ENCODE assay signal across 8 cellular contexts in the genomic region with DNA sequence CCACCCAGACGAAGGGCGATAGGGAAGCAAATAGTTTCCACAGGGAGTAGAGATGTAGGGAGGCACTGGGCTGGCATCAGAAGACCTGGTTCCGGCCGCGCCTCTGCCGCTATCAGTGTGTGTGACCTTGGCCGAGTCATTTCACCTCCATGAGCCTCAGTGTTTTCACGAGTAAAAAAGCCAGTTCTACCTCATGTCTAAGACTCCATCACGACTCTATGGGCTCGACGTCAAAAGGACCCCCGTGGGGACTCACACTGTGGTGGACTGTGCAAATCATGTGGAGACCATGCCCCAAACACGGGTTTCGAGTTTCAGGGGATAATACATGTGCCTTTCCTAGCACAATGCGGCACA. TPM values are rescaled to one million over a fixed set of nuclear protein-coding genes. Genes with fewer than 3 reads are reported as not detected.
DNase-seq lines count a peak whose midpoint lies in the region; ATAC-seq, FAIRE-seq and TF ChIP-seq lines count a peak whose summit lies in the region.

No MANE protein-coding gene starts in this region.

- no peaks in the 10 kb centered on the region for H3K36me3 Mint-ChIP-seq in activated T-cell treated with anti-CD3 and anti-CD28 coated beads, Interleukin-2, amount 50 U/mL, for 4 hours (ENCODE audit: insufficient read depth)

- no peak for TF ChIP-seq POLR2A in GM12878 (IDR thresholded peaks at IDR 0.05; ENCODE audit: low read depth, low read length)
- no peak for TF ChIP-seq POLR2A in right lobe of liver (IDR thresholded peaks at IDR 0.05)
- no peak for TF ChIP-seq POLR2A in upper lobe of left lung (IDR thresholded peaks at IDR 0.05)

- in situ Hi-C loops in GM12878 (cut with MboI) = no loop called here
- in situ Hi-C loops in ACHN (cut with HindIII; ENCODE audit: low pct_ligation_motif_present, low pct_unique_long_range_greater_than_20kb, low sequenced_read_pairs) = no loop called here

- 82% methylated on average over 15 of the region's 15 CpGs for WGBS in GM12878 (ENCODE audit: insufficient coverage, insufficient replicate concordance, low lambda C conversion rate, missing lambda C conversion rate)
- 74% methylated on average over 8 of the region's 15 CpGs for WGBS in right lobe of liver (ENCODE audit: insufficient coverage, low coverage, low lambda C conversion rate, missing lambda C conversion rate)
- 69 to 83% methylated on average over 14 to 15 of the region's 15 CpGs for WGBS in upper lobe of left lung, 2 donors

- H3K27ac ChIP-seq in GM12878 (ENCODE audit: control insufficient read depth, insufficient read depth) (no peak overlapping the region), right lobe of liver (no peak overlapping the region), upper lobe of left lung (peak overlapping the region; percentile 88 to 93 (median 89))

- H3K9me3 ChIP-seq in GM12878 (replicated peaks; ENCODE audit: control insufficient read depth, insufficient read depth, low read length) (no peaks in the 10 kb centered on the region), right lobe of liver (no peaks in the 10 kb centered on the region), upper lobe of left lung (no peaks in the 10 kb centered on the region)

- H2AFZ ChIP-seq in GM12878 (ENCODE audit: control insufficient read depth, low read depth, low read length) = peak overlapping the region; percentile 95

- H3K4me3 ChIP-seq in GM12878 (peak overlapping the region; percentile 79), right lobe of liver (peak overlapping the region; percentile 75 to 88 (median 78)), upper lobe of left lung (peak overlapping the region in 3 of 4 donors; percentile 63 to 96 (median 90))

- no peaks in the 10 kb centered on the region for H3K27me3 Mint-ChIP-seq in activated T-cell treated with anti-CD3 and anti-CD28 coated beads, Interleukin-2, amount 50 U/mL, for 4 hours (ENCODE audit: low read depth)

- H3K4me1 Mint-ChIP-seq in activated T-cell treated with anti-CD3 and anti-CD28 coated beads, Interleukin-2, amount 50 U/mL, for 4 hours (ENCODE audit: low read depth) = peaks cover 34% of the 10 kb centered on the region

- H3K4me3 Mint-ChIP-seq in activated T-cell treated with anti-CD3 and anti-CD28 coated beads, Interleukin-2, amount 50 U/mL, for 4 hours = peak overlapping the region; percentile 91

- DNase-seq in activated T-cell treated with anti-CD3 and anti-CD28 coated beads, Interleukin-2, amount 50 U/mL, for 4 hours = no peak
- no peak for DNase-seq in activated T-cell treated with anti-CD3 and anti-CD28 coated beads, Interleukin-2, amount 50 U/mL, for 1 hour
- no peak for DNase-seq in GM12878 (ENCODE audit: low read depth, low spot score)
- DNase-seq in right lobe of liver = peak; percentile 20 to 50 (median 46)
- peak in 1 of 2 donors; percentile 54 for DNase-seq in upper lobe of left lung
- no peak for DNase-seq in ACHN
- no peak for DNase-seq in stimulated activated CD4-positive, alpha-beta T cell treated with anti-CD3 and anti-CD28 coated beads, Interleukin-4, amount 100 ng/mL, for 24 hours

- H3K9me3 Mint-ChIP-seq in activated T-cell treated with anti-CD3 and anti-CD28 coated beads, Interleukin-2, amount 50 U/mL, for 4 hours = no peaks in the 10 kb centered on the region

- SMC1A ChIA-PET in GM12878 (lab: Charles Lee; ENCODE audit: uncharacterized antibody, unreplicated experiment) = no interaction called here

- peaks cover 33% of the 10 kb centered on the region for H3K79me2 ChIP-seq in GM12878 (ENCODE audit: control insufficient read depth, insufficient read depth, low read length)

- no peak for ATAC-seq in activated T-cell treated with anti-CD3 and anti-CD28 coated beads, Interleukin-2, amount 50 U/mL, for 4 hours
- ATAC-seq in GM12878 = no peak
- ATAC-seq in right lobe of liver = no peak
- no peak for ATAC-seq in upper lobe of left lung (ENCODE audit: low FRiP score in 2 of 2)
- ATAC-seq in HG03442 (IDR thresholded peaks at IDR 0.05; ENCODE audit: unreplicated experiment) = no peak

- H3K36me3 ChIP-seq in GM12878 (ENCODE audit: control insufficient read depth in 2 of 2, insufficient read depth in 2 of 2, low read length in 1 of 2) (no peaks in the 10 kb centered on the region), right lobe of liver (no peaks in the 10 kb centered on the region), upper lobe of left lung (no peaks in the 10 kb centered on the region)

- no peak for TF ChIP-seq EP300 in GM12878 (IDR thresholded peaks at IDR 0.05; ENCODE audit: borderline replicate concordance in 1 of 2, control insufficient read depth in 1 of 2, low read depth in 2 of 2, low read length in 2 of 2)
- TF ChIP-seq EP300 in upper lobe of left lung (IDR thresholded peaks at IDR 0.05) = no peak

- peak overlapping the region; percentile 78 for H3K9ac ChIP-seq in GM12878 (ENCODE audit: control insufficient read depth, insufficient read depth, low read length)

- no peak for FAIRE-seq in GM12878 (lab: Jason Lieb, UNC)

- intact Hi-C loops in GM12878 (cut with micrococcal nuclease; ENCODE audit: unreplicated experiment) = no loop called here
- intact Hi-C loops in right lobe of liver (cut with DNase I) = no loop called here

- no peaks in the 10 kb centered on the region for H4K20me1 ChIP-seq in GM12878 (ENCODE audit: control insufficient read depth, insufficient read depth)

- RAD21 ChIA-PET in GM12878 (lab: Charles Lee; ENCODE audit: unreplicated experiment) = no interaction called here

- POLR2A ChIA-PET in GM12878 (lab: Charles Lee) = no interaction called here

- H3K4me2 ChIP-seq in GM12878 (ENCODE audit: control insufficient read depth, insufficient read depth) = peak overlapping the region; percentile 77

- TF ChIP-seq CTCF in GM12878 (IDR thresholded peaks at IDR 0.05 in 2 of 3, conservative IDR thresholded peaks at IDR 0.05 in 1 of 3; ENCODE audit: control insufficient read depth in 2 of 3, extremely low read depth in 1 of 3, insufficient read depth in 1 of 3, low read depth in 3 of 3, low read length in 3 of 3) (no peak), right lobe of liver (IDR thresholded peaks at IDR 0.05) (no peak), upper lobe of left lung (IDR thresholded peaks at IDR 0.05) (no peak)

- H3K27me3 ChIP-seq in GM12878 (replicated peaks in 1 of 2; ENCODE audit: control insufficient read depth in 2 of 2, insufficient read depth in 2 of 2, low read length in 1 of 2) (no peaks in the 10 kb centered on the region), right lobe of liver (no peaks in the 10 kb centered on the region), upper lobe of left lung (no peaks in the 10 kb centered on the region)

- CTCF ChIA-PET in GM12878 (lab: Yijun Ruan, JAX) = no interaction called here

- BruUV-seq in GM12878 (replicated peaks; lab: Mats Ljungman, UMichigan) = no TSS peak

- TF ChIP-seq RAD21 in GM12878 (IDR thresholded peaks at IDR 0.05; ENCODE audit: insufficient read depth, low read depth, low read length) = no peak

- H3K4me1 ChIP-seq in GM12878 (ENCODE audit: control insufficient read depth, insufficient read depth, low read length) (peaks cover 4% of the 10 kb centered on the region), right lobe of liver (peaks cover 0 to 7% (median 3%) of the 10 kb centered on the region in 4 donors), upper lobe of left lung (peaks cover 20 to 36% (median 32%) of the 10 kb centered on the region in 4 donors)

TF ChIP-seq in GM12878, 131 proteins besides CTCF, POLR2A, EP300 and RAD21:
- no peak for TF ChIP-seq CEBPB (IDR thresholded peaks at IDR 0.05; ENCODE audit: borderline replicate concordance in 1 of 2, low read depth in 2 of 2, low read length in 2 of 2)
- no peak for TF ChIP-seq RBBP5 (conservative IDR thresholded peaks at IDR 0.05)
- no peak for TF ChIP-seq SUZ12 (IDR thresholded peaks at IDR 0.05; ENCODE audit: unreplicated experiment)
- no peak for TF ChIP-seq MTA2 (IDR thresholded peaks at IDR 0.05; ENCODE audit: low read depth)

RNA-seq across cellular contexts. Expression of a gene that starts 0.6 kb away (rescaled TPM):
- total RNA-seq in activated T-cell treated with anti-CD3 and anti-CD28 coated beads, Interleukin-2, amount 50 U/mL, for 4 hours = 10 to 100 TPM; 11.5 to 12.0 (median 11.8) TPM
- total RNA-seq in GM12878 (2013; cell fraction: nucleolus; rRNA removed) = 81.5 and 85.1 TPM in 2 replicates
- total RNA-seq in GM12878 (2014; rRNA removed) (5.0 and 7.9 TPM in 2 replicates), GM12878 (2014; rRNA removed; fragmentation: Illumina TruSeq; extraction: Trizol) (13.5 and 16.7 TPM in 2 replicates), GM12878 (2021) (7.2 and 8.1 TPM in 2 replicates), right lobe of liver (10 to 100 TPM in 1 of 6 experiments, 1 to 10 TPM in 5; 5.3 to 14.3 (median 6.9) TPM), upper lobe of left lung (10 to 100 TPM; 12.9 to 66.4 (median 31.0) TPM)
- polyA plus RNA-seq in GM12878 (2011; ENCODE audit: low read depth) = 1.9 TPM
- polyA plus RNA-seq in GM12878 (2011; rRNA removed) (7.6 and 13.1 TPM in 2 replicates), GM12878 (2014; fragmentation: Illumina TruSeq; extraction: Trizol) (5.4 and 8.6 TPM in 2 replicates), GM12878 (2014; fragmentation: Nextera tagmentation; extraction: Ambion mirVana) (1 to 10 TPM; 1.8 to 2.3 TPM), GM12878 (2014; rRNA removed) (3.0 and 3.3 TPM in 2 replicates), GM12878 (2016; fragmentation: Nextera tagmentation; extraction: Ambion mirVana) (1 to 10 TPM; 1.8 to 3.7 TPM)
- 2.0 and 3.0 TPM in 2 replicates for polyA plus RNA-seq in GM12878 (2011; cell fraction: cytosol; rRNA removed)
- polyA plus RNA-seq in GM12878 (2011; cell fraction: nucleus; rRNA removed) = 12.8 and 13.7 TPM in 2 replicates
- 3.8 and 3.9 TPM in 2 replicates for polyA plus RNA-seq in GM12878 (2012)
- 7.9 and 8.2 TPM in 2 replicates for polyA minus RNA-seq in GM12878 (2011; rRNA and poly(A)+ RNA removed)
- 2.5 and 3.5 TPM in 2 replicates for polyA minus RNA-seq in GM12878 (2011; cell fraction: cytosol; rRNA and poly(A)+ RNA removed)
- polyA minus RNA-seq in GM12878 (2011; cell fraction: nucleus; rRNA and poly(A)+ RNA removed) = 25.6 and 25.8 TPM in 2 replicates

Comparison
In these comparisons a context has a peak if more than half of its experiments do, and no peak if none do; other contexts are left out.
1. DNase-seq: peak in right lobe of liver (3 of 3); none in activated T-cell treated with anti-CD3 and anti-CD28 coated beads, Interleukin-2, amount 50 U/mL, for 4 hours (single experiment), activated T-cell treated with anti-CD3 and anti-CD28 coated beads, Interleukin-2, amount 50 U/mL, for 1 hour (single experiment), GM12878 (single experiment), ACHN (single experiment) and stimulated activated CD4-positive, alpha-beta T cell treated with anti-CD3 and anti-CD28 coated beads, Interleukin-4, amount 100 ng/mL, for 24 hours (single experiment).
2. H3K27ac ChIP-seq: peak in upper lobe of left lung (4 of 4); none in GM12878 (single experiment) and right lobe of liver (0 of 3).
3. Peak in every context shown above with its lines, with median percentiles within 50 percentile points of each other: H3K4me3 ChIP-seq.